In the genomic region with DNA sequence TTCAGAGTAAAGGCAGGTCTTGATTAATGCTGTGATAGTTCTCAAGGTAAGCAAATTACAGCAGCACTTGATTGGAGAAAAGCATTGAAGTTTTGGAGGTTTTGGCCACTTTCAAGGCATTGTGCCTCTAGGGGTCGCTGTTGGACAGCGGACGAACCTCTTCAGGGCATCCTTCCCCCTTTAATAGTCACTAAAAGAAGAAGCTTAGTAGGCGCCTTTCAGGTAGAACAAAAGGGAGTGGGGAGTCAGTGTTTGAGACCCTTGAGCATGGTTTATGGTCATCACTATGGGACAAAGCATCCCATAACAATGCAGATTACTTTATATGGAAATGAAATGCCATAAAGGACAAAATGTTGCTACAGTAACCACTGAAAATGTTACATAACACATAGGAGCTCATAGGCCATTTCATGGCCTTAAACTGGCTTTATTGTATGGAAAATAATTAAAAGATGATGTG, we compare ENCODE assay signal across 1 cellular context.
TF ChIP-seq lines count a peak whose summit lies in the region.

No MANE protein-coding gene starts in this region.

TF ChIP-seq in HEK293, 187 proteins besides CTCF, POLR2A, EP300 and RAD21 (continued from another document):
- TF ChIP-seq ZNF473 (tag by site-specific recombination; IDR thresholded peaks at IDR 0.05) (no peak), ZNF221 (tag by site-specific recombination; IDR thresholded peaks at IDR 0.05; ENCODE audit: borderline replicate concordance) (no peak), ZNF169 (tag by site-specific recombination; IDR thresholded peaks at IDR 0.05) (no peak), ZNF335 (tag by site-specific recombination; conservative IDR thresholded peaks at IDR 0.05) (no peak)
